Comparison of ENCODE assay signal across 8 cellular contexts in genomic region chr7:44213872-44214595, GRCh38. TPM values are rescaled to one million over a fixed set of nuclear protein-coding genes. Genes with fewer than 3 reads are reported as not detected.
DNase-seq lines count a peak whose midpoint lies in the region; ATAC-seq and TF ChIP-seq lines count a peak whose summit lies in the region.

No MANE protein-coding gene starts in this region.

- H3K36me3 ChIP-seq in heart right ventricle, result peaks cover 0 to 55% (median 29%) of the 10 kb centered on the region in 9 donors

- H3K4me1 ChIP-seq in heart right ventricle, result peaks cover 0 to 5% (median 0%) of the 10 kb centered on the region in 9 donors

- intact Hi-C loops in heart right ventricle (cut with DNase I), result no loop called here

- no peaks in the 10 kb centered on the region for H3K9me3 Mint-ChIP-seq in activated naive CD4-positive, alpha-beta T cell treated with anti-CD3 and anti-CD28 coated beads, Interleukin-2, amount 50 U/mL, for 72 hours
- H3K9me3 Mint-ChIP-seq in stimulated activated memory B cell treated with anti-CD40 and anti-IgM and Interleukin-4, amounts not matched to agents 10 μg/mL and 1 μg/mL and 100 μg/mL, for 72 hours, result no peaks in the 10 kb centered on the region

- H3K27me3 ChIP-seq in heart right ventricle, result no peaks in the 10 kb centered on the region

- H3K4me3 ChIP-seq in heart right ventricle, result no peak overlapping the region

- no peak overlapping the region for H3K4me3 Mint-ChIP-seq in stimulated activated memory B cell treated with anti-CD40 and anti-IgM and Interleukin-4, amounts not matched to agents 10 μg/mL and 1 μg/mL and 100 μg/mL, for 72 hours

- peak overlapping the region; percentile 29 to 47 for H3K27ac Mint-ChIP-seq in activated naive CD4-positive, alpha-beta T cell treated with anti-CD3 and anti-CD28 coated beads, Interleukin-2, amount 50 U/mL, for 72 hours
- H3K27ac Mint-ChIP-seq in stimulated activated memory B cell treated with anti-CD40 and anti-IgM and Interleukin-4, amounts not matched to agents 10 μg/mL and 1 μg/mL and 100 μg/mL, for 72 hours, result peak overlapping the region; percentile 81

- WGBS in heart right ventricle, 2 donors, result 77 to 79% methylated on average over 10 of the region's 10 CpGs

- H3K4me1 Mint-ChIP-seq in stimulated activated memory B cell treated with anti-CD40 and anti-IgM and Interleukin-4, amounts not matched to agents 10 μg/mL and 1 μg/mL and 100 μg/mL, for 72 hours, result peaks cover 14% of the 10 kb centered on the region

- no peak overlapping the region for H3K27ac ChIP-seq in heart right ventricle

- no peaks in the 10 kb centered on the region for H3K36me3 Mint-ChIP-seq in activated naive CD4-positive, alpha-beta T cell treated with anti-CD3 and anti-CD28 coated beads, Interleukin-2, amount 50 U/mL, for 72 hours
- peaks cover 31% of the 10 kb centered on the region for H3K36me3 Mint-ChIP-seq in stimulated activated memory B cell treated with anti-CD40 and anti-IgM and Interleukin-4, amounts not matched to agents 10 μg/mL and 1 μg/mL and 100 μg/mL, for 72 hours

- ATAC-seq in activated naive CD4-positive, alpha-beta T cell treated with anti-CD3 and anti-CD28 coated beads, Interleukin-2, amount 50 U/mL, for 72 hours, result peak in 1 of 2 donors; percentile 34
- ATAC-seq in heart right ventricle, result peak in 6 of 8 donors; percentile 2 to 43 (median 24)
- ATAC-seq in stimulated activated memory B cell treated with anti-CD40 and anti-IgM and Interleukin-4, amounts not matched to agents 10 μg/mL and 1 μg/mL and 100 μg/mL, for 72 hours, result peak; percentile 72
- ATAC-seq in HG03097 (IDR thresholded peaks at IDR 0.05; ENCODE audit: low FRiP score, unreplicated experiment), result no peak

- no peak for DNase-seq in activated naive CD4-positive, alpha-beta T cell treated with anti-CD3 and anti-CD28 coated beads, Interleukin-2, amount 50 U/mL, for 72 hours (ENCODE audit: low spot score in 2 of 2)
- DNase-seq in activated naive CD4-positive, alpha-beta T cell (lab: John Stamatoyannopoulos, UW), result no peak
- DNase-seq in NCI-H1417 (lab: John Stamatoyannopoulos, UW) (peak; percentile 30 to 83 (median 37)), SW480 (ENCODE audit: low spot score) (peak; percentile 77), heart right ventricle (peak in 1 of 2 donors; percentile 8)
- DNase-seq in activated CD8-positive, alpha-beta memory T cell treated with anti-CD3 and anti-CD28 coated beads, Interleukin-2, amount 50 U/mL, for 48 hours, result no peak

- no peaks in the 10 kb centered on the region for H3K27me3 Mint-ChIP-seq in stimulated activated memory B cell treated with anti-CD40 and anti-IgM and Interleukin-4, amounts not matched to agents 10 μg/mL and 1 μg/mL and 100 μg/mL, for 72 hours

- peak in 5 of 9 donors; percentile 17 to 46 (median 29) for TF ChIP-seq CTCF in heart right ventricle (IDR thresholded peaks at IDR 0.05)

- no peaks in the 10 kb centered on the region for H3K9me3 ChIP-seq in heart right ventricle

RNA-seq across cellular contexts. Expression of gene YKT6, which starts 13.3 kb away (rescaled TPM):
- 10 to 100 TPM; 45.2 to 72.9 TPM for total RNA-seq in activated naive CD4-positive, alpha-beta T cell treated with anti-CD3 and anti-CD28 coated beads, Interleukin-2, amount 50 U/mL, for 72 hours
- 10 to 100 TPM; 42.2 to 58.2 (median 47.7) TPM for total RNA-seq in heart right ventricle
- 10 to 100 TPM; 27.7 to 79.6 TPM for polyA plus RNA-seq in heart right ventricle

RNA-seq across cellular contexts. Expression of gene GCK, which starts 24.8 kb away (rescaled TPM):
- total RNA-seq in activated naive CD4-positive, alpha-beta T cell treated with anti-CD3 and anti-CD28 coated beads, Interleukin-2, amount 50 U/mL, for 72 hours, result 1 to 10 TPM in 1 of 2 donors, under 1 TPM in 1; 0.80 to 1.2 TPM
- total RNA-seq in heart right ventricle, result 1 to 10 TPM in 6 of 10 donors, under 1 TPM in 4; 0.50 to 3.3 (median 1.2) TPM
- 1 to 10 TPM; 4.7 to 6.0 TPM for polyA plus RNA-seq in heart right ventricle

Comparison
In these comparisons a context has a peak if more than half of its experiments do, and no peak if none do; other contexts are left out.
1. DNase-seq: peak in NCI-H1417 (3 of 3) and SW480 (single experiment); none in activated naive CD4-positive, alpha-beta T cell treated with anti-CD3 and anti-CD28 coated beads, Interleukin-2, amount 50 U/mL, for 72 hours (0 of 2), activated naive CD4-positive, alpha-beta T cell (0 of 4) and activated CD8-positive, alpha-beta memory T cell treated with anti-CD3 and anti-CD28 coated beads, Interleukin-2, amount 50 U/mL, for 48 hours (single experiment).